8 cellular contexts compared by ENCODE assay signal in genomic region chr10:24951201-24952145, GRCh38. TPM values are rescaled to one million over a fixed set of nuclear protein-coding genes. Genes with fewer than 3 reads are reported as not detected.
A peak's percentile ranks its signal among the peaks of the same experiment; 100 is the strongest.
DNase-seq lines count a peak whose midpoint lies in the region; ATAC-seq and TF ChIP-seq lines count a peak whose summit lies in the region.

No MANE protein-coding gene starts in this region.

- H3K4me3 ChIP-seq in body of pancreas = no peak overlapping the region
- peak overlapping the region; percentile 38 to 79 (median 52) for H3K4me3 ChIP-seq in spleen

- TF ChIP-seq POLR2A in body of pancreas (IDR thresholded peaks at IDR 0.05) = no peak
- TF ChIP-seq POLR2A in spleen (IDR thresholded peaks at IDR 0.05) = no peak

- H3K27ac ChIP-seq in body of pancreas = peak overlapping the region in 3 of 4 donors; percentile 45 to 80 (median 61)
- peak overlapping the region; percentile 64 to 84 (median 78) for H3K27ac ChIP-seq in spleen

- H3K27me3 ChIP-seq in body of pancreas (no peaks in the 10 kb centered on the region), spleen (replicated peaks in 1 of 7) (peaks cover 0 to 19% (median 0%) of the 10 kb centered on the region in 7 donors)

- H3K4me1 ChIP-seq in body of pancreas (peaks cover 8% of the 10 kb centered on the region), spleen (peaks cover 0 to 29% (median 16%) of the 10 kb centered on the region in 6 donors)

- intact Hi-C loops in body of pancreas (cut with DNase I) (no loop called here), spleen (cut with DNase I; ENCODE audit: low total_unique reads) (no loop called here)

- H3K36me3 ChIP-seq in body of pancreas (replicated peaks in 1 of 2; ENCODE audit: insufficient read depth in 1 of 2, low read depth in 2 of 2) (no peaks in the 10 kb centered on the region), spleen (no peaks in the 10 kb centered on the region)

- DNase-seq in stimulated activated CD4-positive, alpha-beta T cell treated with anti-CD3 and anti-CD28 coated beads, Interleukin-1b, Interleukin-23, amount 100 ng/mL, for 48 hours = peak; percentile 18
- DNase-seq in stimulated activated CD4-positive, alpha-beta T cell treated with anti-CD3 and anti-CD28 coated beads, Interleukin-2, amount 100 ng/mL, for 48 hours = no peak
- DNase-seq in NCI-H446 (lab: John Stamatoyannopoulos, UW) (peak; percentile 43 to 61), body of pancreas (peak in 3 of 4 donors; percentile 9 to 30 (median 30)), iPS-NIHi11 (ENCODE audit: low spot score) (peak; percentile 60), spleen (no peak), DMS79 treated with DMSO at 0.1 percent for 48 hours (lab: John Stamatoyannopoulos, UW) (no peak), NCI-H2029 treated with DMSO at 0.1 percent for 48 hours (lab: John Stamatoyannopoulos, UW) (no peak)

- no peak for TF ChIP-seq CTCF in body of pancreas (IDR thresholded peaks at IDR 0.05)
- TF ChIP-seq CTCF in spleen (IDR thresholded peaks at IDR 0.05 in 8 of 11, conservative IDR thresholded peaks at IDR 0.05 in 3 of 11) = no peak

- ATAC-seq in body of pancreas = no peak

- WGBS in body of pancreas, 2 donors = 68 to 71% methylated on average over 9 to 10 of the region's 10 CpGs
- 48 to 66% (median 61%) methylated on average over 10 of the region's 10 CpGs for WGBS in spleen, 5 donors

- H3K9me3 ChIP-seq in body of pancreas (no peaks in the 10 kb centered on the region), spleen (no peaks in the 10 kb centered on the region)

RNA-seq across cellular contexts. Expression of gene PRTFDC1, which starts 0.9 kb away (rescaled TPM):
- total RNA-seq in body of pancreas (10 to 100 TPM in 1 of 2 donors, 1 to 10 TPM in 1; 6.5 to 14.2 TPM), spleen (1 to 10 TPM in 6 of 7 donors, under 1 TPM in 1; 0.85 to 3.8 (median 2.9) TPM)
- polyA plus RNA-seq in spleen = 1 to 10 TPM; 1.7 to 3.1 (median 2.3) TPM

Comparison
In these comparisons a context has a peak if more than half of its experiments do, and no peak if none do; other contexts are left out.
1. DNase-seq: peak in stimulated activated CD4-positive, alpha-beta T cell treated with anti-CD3 and anti-CD28 coated beads, Interleukin-1b, Interleukin-23, amount 100 ng/mL, for 48 hours (single experiment), NCI-H446 (2 of 2), body of pancreas (3 of 4) and iPS-NIHi11 (single experiment); none in stimulated activated CD4-positive, alpha-beta T cell treated with anti-CD3 and anti-CD28 coated beads, Interleukin-2, amount 100 ng/mL, for 48 hours (0 of 2), spleen (single experiment), DMS79 treated with DMSO at 0.1 percent for 48 hours (single experiment) and NCI-H2029 treated with DMSO at 0.1 percent for 48 hours (single experiment).
2. H3K4me3 ChIP-seq: peak in spleen (8 of 8); none in body of pancreas (0 of 2).